26 cellular contexts compared by ENCODE assay signal in the genomic region with DNA sequence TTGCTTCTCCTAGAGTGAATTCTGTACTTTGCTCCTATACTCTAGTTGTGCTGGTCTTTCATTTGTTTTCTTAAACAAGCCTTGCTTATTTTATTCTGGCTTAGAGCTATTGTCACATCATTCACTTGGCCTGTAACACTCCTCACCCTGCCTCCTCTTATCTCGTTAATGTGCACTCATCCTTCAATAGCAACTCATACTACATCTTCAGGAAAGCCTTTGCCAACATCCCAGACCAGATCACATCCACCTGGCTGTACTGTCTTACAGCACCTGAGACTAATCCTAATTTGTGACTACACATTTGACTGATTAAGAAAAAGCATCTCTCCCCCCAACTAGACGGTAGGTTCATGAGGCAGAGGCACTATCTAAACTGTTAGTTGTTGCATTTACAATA.
"Had no signal": no experiment of that assay in that cellular context is flagged by ENCODE, and none has a peak within 500 bp of the region (broad histone marks: within the 10 kb centered on the region; RNA-seq: fewer than 3 reads in every experiment).

No MANE protein-coding gene starts in this region.

- H3K4me1 ChIP-seq: colonic mucosa, right lobe of liver, stomach, suprapubic skin, tibial nerve had no signal

- H3K36me3 ChIP-seq: colonic mucosa, right lobe of liver, stomach, suprapubic skin, tibial nerve had no signal

- H3K9me3 Mint-ChIP-seq: activated naive CD8-positive, alpha-beta T cell treated with anti-CD3 and anti-CD28 coated beads for 36 hours; activated T-cell treated with anti-CD3 and anti-CD28 coated beads, Interleukin-2, amount 50 U/mL, for 24 hours; activated T-helper 2 cell treated with anti-CD3 and anti-CD28 coated beads, Interferon-gamma antibody, Interleukin-2, Interleukin-4, amounts not matched to agents 10 μg/mL and 5 μg/mL and 100 μg/mL, durations not matched to agents 14 hours and 24 hours and 36 hours; nephron; stimulated activated memory B cell treated with anti-CD40 and anti-IgM and Interleukin-4, amounts not matched to agents 10 μg/mL and 1 μg/mL and 100 μg/mL, for 72 hours; T-helper 2 cell treated with Interferon-gamma antibody and Interleukin-4, amounts not matched to agents 5 μg/mL and 100 μg/mL, for 36 hours had no signal

- H3K4me3 ChIP-seq: colonic mucosa, dorsolateral prefrontal cortex, right lobe of liver, skin epidermis, stomach, suprapubic skin, tibial nerve had no signal

- H3K27me3 ChIP-seq: colonic mucosa, dorsolateral prefrontal cortex, right lobe of liver, stomach, suprapubic skin, tibial nerve had no signal

- H3K4me1 Mint-ChIP-seq: activated naive CD8-positive, alpha-beta T cell treated with anti-CD3 and anti-CD28 coated beads for 36 hours; central memory CD8-positive, alpha-beta T cell; nephron; stimulated activated memory B cell treated with anti-CD40 and anti-IgM and Interleukin-4, amounts not matched to agents 10 μg/mL and 1 μg/mL and 100 μg/mL, for 72 hours had no signal

- H3K9me3 ChIP-seq: colonic mucosa, right lobe of liver, stomach, suprapubic skin, tibial nerve had no signal

- H3K36me3 Mint-ChIP-seq: activated naive CD8-positive, alpha-beta T cell treated with anti-CD3 and anti-CD28 coated beads for 36 hours; stimulated activated memory B cell treated with anti-CD40 and anti-IgM and Interleukin-4, amounts not matched to agents 10 μg/mL and 1 μg/mL and 100 μg/mL, for 72 hours had no signal

- ATAC-seq: effector memory CD8-positive, alpha-beta T cell; esophagus mucosa; left ventricle myocardium superior; stimulated activated memory B cell treated with anti-CD40 and anti-IgM and Interleukin-4, amounts not matched to agents 10 μg/mL and 1 μg/mL and 100 μg/mL, for 72 hours had no signal

- H3K27ac Mint-ChIP-seq: activated naive CD8-positive, alpha-beta T cell treated with anti-CD3 and anti-CD28 coated beads for 36 hours; activated T-cell treated with anti-CD3 and anti-CD28 coated beads, Interleukin-2, amount 50 U/mL, for 24 hours; activated T-helper 2 cell treated with anti-CD3 and anti-CD28 coated beads, Interferon-gamma antibody, Interleukin-2, Interleukin-4, amounts not matched to agents 10 μg/mL and 5 μg/mL and 100 μg/mL, durations not matched to agents 14 hours and 24 hours and 36 hours; effector memory CD8-positive, alpha-beta T cell; nephron; stimulated activated memory B cell treated with anti-CD40 and anti-IgM and Interleukin-4, amounts not matched to agents 10 μg/mL and 1 μg/mL and 100 μg/mL, for 72 hours; T-helper 2 cell treated with Interferon-gamma antibody and Interleukin-4, amounts not matched to agents 5 μg/mL and 100 μg/mL, for 36 hours had no signal

- DNase-seq: activated CD4-positive, alpha-beta T cell treated with anti-CD3 and anti-CD28 coated beads for 1 hour; activated CD4-positive, alpha-beta T cell treated with anti-CD3 and anti-CD28 coated beads, Interleukin-2, amount 50 U/mL, for 1 hour; activated naive CD4-positive, alpha-beta T cell; activated naive CD8-positive, alpha-beta T cell treated with anti-CD3 and anti-CD28 coated beads for 36 hours; activated T-cell treated with anti-CD3 and anti-CD28 coated beads, Interleukin-2, amount 50 U/mL, for 24 hours; colonic mucosa; dorsolateral prefrontal cortex; effector memory CD8-positive, alpha-beta T cell; hippocampal formation; left ventricle myocardium superior; mammary epithelial cell; nucleus accumbens; right lobe of liver; stimulated activated CD4-positive, alpha-beta T cell treated with anti-CD3 and anti-CD28 coated beads, Interleukin-2, amount 100 ng/mL, for 24 hours; stomach had no signal

- H3K27ac ChIP-seq: colonic mucosa, dorsolateral prefrontal cortex, right lobe of liver, skin epidermis, stomach, suprapubic skin, tibial nerve, VCaP had no signal

- FAIRE-seq: endothelial cell of umbilical vein had no signal

- H3K27me3 Mint-ChIP-seq: activated naive CD8-positive, alpha-beta T cell treated with anti-CD3 and anti-CD28 coated beads for 36 hours; activated T-cell treated with anti-CD3 and anti-CD28 coated beads, Interleukin-2, amount 50 U/mL, for 24 hours; central memory CD8-positive, alpha-beta T cell; effector memory CD8-positive, alpha-beta T cell; stimulated activated memory B cell treated with anti-CD40 and anti-IgM and Interleukin-4, amounts not matched to agents 10 μg/mL and 1 μg/mL and 100 μg/mL, for 72 hours had no signal

- H3K4me3 Mint-ChIP-seq: activated naive CD8-positive, alpha-beta T cell treated with anti-CD3 and anti-CD28 coated beads for 36 hours; activated T-cell treated with anti-CD3 and anti-CD28 coated beads, Interleukin-2, amount 50 U/mL, for 24 hours; central memory CD8-positive, alpha-beta T cell; effector memory CD8-positive, alpha-beta T cell; nephron; stimulated activated memory B cell treated with anti-CD40 and anti-IgM and Interleukin-4, amounts not matched to agents 10 μg/mL and 1 μg/mL and 100 μg/mL, for 72 hours; T-helper 2 cell treated with Interferon-gamma antibody and Interleukin-4, amounts not matched to agents 5 μg/mL and 100 μg/mL, for 36 hours had no signal
